ENCODE assay signal across 29 cellular contexts in the genomic region with DNA sequence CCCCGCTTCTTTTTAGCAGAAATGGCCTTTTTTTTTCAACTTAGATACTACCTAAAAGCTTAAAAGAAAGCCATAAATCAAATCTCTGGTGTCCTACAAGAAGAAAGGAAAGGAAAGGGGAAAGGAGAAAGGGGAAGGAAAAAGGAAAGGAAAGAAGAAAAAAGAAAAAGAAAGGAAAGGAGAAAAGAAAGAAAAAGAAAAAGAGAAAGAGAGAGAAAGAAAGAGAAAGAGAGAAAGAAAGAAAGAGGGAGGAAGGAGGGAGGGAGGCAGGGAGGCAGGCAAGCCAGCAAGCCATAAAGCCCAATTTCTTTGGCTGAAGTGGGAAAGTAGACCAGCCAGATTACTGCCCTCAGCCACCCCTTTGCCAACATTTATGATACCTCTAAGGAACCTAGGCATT. TPM values are rescaled to one million over a fixed set of nuclear protein-coding genes. Genes with fewer than 3 reads are reported as not detected.
DNase-seq lines count a peak whose midpoint lies in the region; ATAC-seq, FAIRE-seq and TF ChIP-seq lines count a peak whose summit lies in the region.
"Had no signal": no experiment of that assay in that cellular context is flagged by ENCODE, and none has a peak within 500 bp of the region (broad histone marks: within the 10 kb centered on the region; RNA-seq: fewer than 3 reads in every experiment).

No MANE protein-coding gene starts in this region.

- POLR2A ChIA-PET in HEK293 (lab: Yijun Ruan, JAX), result no interaction called here
- POLR2A ChIA-PET in K562 (lab: Yijun Ruan, JAX), result no interaction called here

- TF ChIP-seq POLR2A in K562 (conservative IDR thresholded peaks at IDR 0.05), result no peak

- no peak overlapping the region for H3K9ac ChIP-seq in K562 (ENCODE audit: insufficient read depth in 1 of 2, low read depth in 2 of 2, low read length in 2 of 2)

- H3K27ac ChIP-seq in HEK293 (ENCODE audit: extremely low read depth, low read depth, low read length) (no peak overlapping the region), K562 (ENCODE audit: extremely low read depth, low read depth, low read length) (no peak overlapping the region)
- H3K27ac ChIP-seq: A549, HL-60, Peyer's patch had no signal

- WGBS in K562 (ENCODE audit: insufficient coverage, low coverage, missing lambda C conversion rate), result 71% methylated on average over 1 of the region's 1 CpG

- H3K36me3 Mint-ChIP-seq in activated T-cell treated with anti-CD3 and anti-CD28 coated beads, Interleukin-2, amount 50 U/mL, for 72 hours (ENCODE audit: insufficient read depth in 2 of 2), result peaks cover 27 to 67% of the 10 kb centered on the region in 2 donors
- peaks cover 37% of the 10 kb centered on the region for H3K36me3 Mint-ChIP-seq in neural crest cell (ENCODE audit: low read depth)

- DNase-seq in activated T-cell treated with anti-CD3 and anti-CD28 coated beads, Interleukin-2, amount 50 U/mL, for 72 hours, result no peak
- DNase-seq in activated T-cell treated with anti-CD3 and anti-CD28 coated beads for 4 hours, result no peak
- DNase-seq in K562 (ENCODE audit: extremely low read depth in 1 of 4, low spot score in 3 of 4), result no peak
- no peak for DNase-seq in neural crest cell (ENCODE audit: low read depth, low spot score)
- DNase-seq in activated CD8-positive, alpha-beta memory T cell treated with anti-CD3 and anti-CD28 coated beads, Interleukin-2, amount 50 U/mL, for 48 hours, result no peak
- DNase-seq: AML-193; C1 segment of cervical spinal cord; CD4-positive, alpha-beta memory T cell; DMS79 treated with DMSO at 0.1 percent for 48 hours; GF-D8; HCEC 1CT; NCI-H1048; NCI-H1417; NCI-H1694 treated with DMSO at 0.1 percent for 48 hours; NCI-H2081; NCI-H2171; NCI-H226; NCI-H510A; NCI-H69; OCI-M1; Peyer's patch; SHP77 treated with DMSO at 0.1 percent for 48 hours had no signal

- TF ChIP-seq EP300 in K562 (IDR thresholded peaks at IDR 0.05; ENCODE audit: low read length), result no peak

- TF ChIP-seq CTCF in HEK293 (tag by site-specific recombination; IDR thresholded peaks at IDR 0.05), result no peak
- TF ChIP-seq CTCF in K562 (IDR thresholded peaks at IDR 0.05 in 2 of 3, conservative IDR thresholded peaks at IDR 0.05 in 1 of 3; ENCODE audit: insufficient read depth in 2 of 3, low read depth in 1 of 3, low read length in 3 of 3), result no peak
- TF ChIP-seq CTCF in neural crest cell (conservative IDR thresholded peaks at IDR 0.05), result no peak

- H3K4me1 Mint-ChIP-seq in activated T-cell treated with anti-CD3 and anti-CD28 coated beads, Interleukin-2, amount 50 U/mL, for 72 hours (ENCODE audit: low read depth), result peaks cover 14% of the 10 kb centered on the region
- H3K4me1 Mint-ChIP-seq in neural crest cell, result no peaks in the 10 kb centered on the region

- TF ChIP-seq RAD21 in K562 (CRISPR knock-in tag; conservative IDR thresholded peaks at IDR 0.05 in 1 of 2, IDR thresholded peaks at IDR 0.05 in 1 of 2), result no peak

- CTCF ChIA-PET in HEK293 (lab: Yijun Ruan, JAX) (no interaction called here), K562 (lab: Yijun Ruan, JAX; ENCODE audit: low intra/inter-chr PET ratio) (no interaction called here)

- FAIRE-seq in K562 (lab: Jason Lieb, UNC), result no peak
- FAIRE-seq: GM12891, H1 had no signal

- no peak overlapping the region for H2AFZ ChIP-seq in K562 (ENCODE audit: low read depth, low read length)

- no peaks in the 10 kb centered on the region for H3K79me2 ChIP-seq in K562 (ENCODE audit: control insufficient read depth, insufficient read depth, low read length)

- H3K4me2 ChIP-seq in K562 (ENCODE audit: insufficient read depth, low read length), result no peak overlapping the region
- H3K4me2 ChIP-seq: A549 had no signal

- in situ Hi-C loops in K562 (cut with MboI), result no loop called here

- no peaks in the 10 kb centered on the region for H4K20me1 ChIP-seq in K562 (replicated peaks; ENCODE audit: control insufficient read depth, insufficient read depth, low read length)

- H3K9me1 ChIP-seq in K562 (ENCODE audit: control insufficient read depth, insufficient read depth, low read length), result no peaks in the 10 kb centered on the region

- H3K4me3 Mint-ChIP-seq in activated T-cell treated with anti-CD3 and anti-CD28 coated beads, Interleukin-2, amount 50 U/mL, for 72 hours, result no peak overlapping the region
- H3K4me3 Mint-ChIP-seq in neural crest cell, result no peak overlapping the region
- H3K4me3 Mint-ChIP-seq: CD4-positive, alpha-beta memory T cell; IgD-negative memory B cell had no signal

- H3K36me3 ChIP-seq in HEK293 (ENCODE audit: control insufficient read depth in 2 of 2, insufficient read depth in 1 of 2, low read length in 2 of 2) (peaks cover 50 to 62% of the 10 kb centered on the region in 2 experiments), K562 (ENCODE audit: control insufficient read depth, insufficient read depth, low read length) (peaks cover 42% of the 10 kb centered on the region; the same call in 2 of the 3 replicates)

- H3K27me3 Mint-ChIP-seq in activated T-cell treated with anti-CD3 and anti-CD28 coated beads, Interleukin-2, amount 50 U/mL, for 72 hours (ENCODE audit: low read depth), result no peaks in the 10 kb centered on the region
- H3K27me3 Mint-ChIP-seq in neural crest cell (ENCODE audit: low read depth), result no peaks in the 10 kb centered on the region
- H3K27me3 Mint-ChIP-seq: CD4-positive, alpha-beta memory T cell; IgD-negative memory B cell had no signal

- ATAC-seq in activated T-cell treated with anti-CD3 and anti-CD28 coated beads, Interleukin-2, amount 50 U/mL, for 72 hours (replicated peaks in 1 of 2), result no peak
- ATAC-seq in K562, result no peak
- no peak for ATAC-seq in HG03457 (IDR thresholded peaks at IDR 0.05; ENCODE audit: unreplicated experiment)
- ATAC-seq: A549 had no signal

- H3K9me3 Mint-ChIP-seq in activated T-cell treated with anti-CD3 and anti-CD28 coated beads, Interleukin-2, amount 50 U/mL, for 72 hours, result peaks cover 7 to 9% of the 10 kb centered on the region in 2 donors
- peaks cover 6% of the 10 kb centered on the region for H3K9me3 Mint-ChIP-seq in neural crest cell

- no peaks in the 10 kb centered on the region for H3K27me3 ChIP-seq in K562 (ENCODE audit: control insufficient read depth in 2 of 2, insufficient read depth in 2 of 2, low read length in 2 of 2)
- H3K27me3 ChIP-seq: Peyer's patch had no signal

- peak overlapping the region; percentile 51 for H3K27ac Mint-ChIP-seq in activated T-cell treated with anti-CD3 and anti-CD28 coated beads, Interleukin-2, amount 50 U/mL, for 72 hours
- H3K27ac Mint-ChIP-seq in neural crest cell (ENCODE audit: unreplicated experiment), result peak overlapping the region; percentile 36
- H3K27ac Mint-ChIP-seq: IgD-negative memory B cell had no signal

- no TSS peak for BruUV-seq in K562 (replicated peaks; lab: Mats Ljungman, UMichigan)

- H3K4me3 ChIP-seq in HEK293 (ENCODE audit: low read depth, low read length) (no peak overlapping the region), K562 (no peak overlapping the region)
- H3K4me3 ChIP-seq: A549, Peyer's patch had no signal

- intact Hi-C loops in K562 (cut with micrococcal nuclease), result no loop called here

- H3K4me1 ChIP-seq in HEK293 (ENCODE audit: control insufficient read depth, insufficient read depth, low read length), result no peaks in the 10 kb centered on the region
- no peaks in the 10 kb centered on the region for H3K4me1 ChIP-seq in K562 (replicated peaks in 1 of 2; ENCODE audit: control insufficient read depth in 2 of 2, insufficient read depth in 2 of 2, low read length in 2 of 2)
- H3K4me1 ChIP-seq: A549, Peyer's patch had no signal

- H3K9me3 ChIP-seq in HEK293 (ENCODE audit: control insufficient read depth, insufficient read depth, low read depth, low read length) (no peaks in the 10 kb centered on the region), K562 (replicated peaks; ENCODE audit: control insufficient read depth, insufficient read depth, low read depth, low read length) (no peaks in the 10 kb centered on the region)
- H3K9me3 ChIP-seq: A549, Peyer's patch had no signal

TF ChIP-seq in HEK293, 187 proteins besides CTCF, POLR2A, EP300 and RAD21 (continues in another document):
- TF ChIP-seq ZNF510 (tag by site-specific recombination; IDR thresholded peaks at IDR 0.05; ENCODE audit: insufficient replicate concordance) (no peak), ZBTB8A (tag by site-specific recombination; IDR thresholded peaks at IDR 0.05) (no peak)

TF ChIP-seq in K562, 482 proteins besides CTCF, POLR2A, EP300 and RAD21 (continues in another document):
- TF ChIP-seq MEF2A (IDR thresholded peaks at IDR 0.05; ENCODE audit: control insufficient read depth, low read depth, low read length), result no peak

RNA-seq across cellular contexts. Expression of a gene that starts 32.5 kb away (rescaled TPM):
- total RNA-seq in activated T-cell treated with anti-CD3 and anti-CD28 coated beads, Interleukin-2, amount 50 U/mL, for 72 hours, result 1 to 10 TPM; 2.6 to 3.3 TPM
- 1.0 TPM in 1 of 2 replicates, not detected in the other for total RNA-seq in K562 (2011; cell fraction: chromatin; rRNA removed; ENCODE audit: low replicate concordance)
- total RNA-seq in K562 (2011; cell fraction: nucleolus; rRNA removed), result not detected in 2 replicates
- not detected in 2 replicates for total RNA-seq in K562 (2011; cell fraction: nucleoplasm; rRNA removed)
- total RNA-seq in K562 (2014; rRNA removed) (not detected in 2 replicates), K562 (2014; rRNA removed; fragmentation: Illumina TruSeq; extraction: Trizol) (0.22 TPM in 1 of 2 replicates, not detected in the other), K562 (2015; rRNA removed; fragmentation: Illumina TruSeq; extraction: Trizol) (not detected in 2 replicates), K562 (2021) (0.33 and 0.38 TPM in 2 replicates), neural crest cell (0.27 and 0.30 TPM in 2 replicates)
- polyA plus RNA-seq in K562 (2011; rRNA removed) (0.09 TPM in 1 of 2 replicates, not detected in the other), K562 (2014; fragmentation: Illumina TruSeq; extraction: Trizol) (0.09 TPM in 1 of 2 replicates, not detected in the other), K562 (2014; fragmentation: Nextera tagmentation; extraction: Ambion mirVana) (under 1 TPM in 1 of 2 experiments, not detected in 1; 0.06 TPM), K562 (2014; rRNA removed) (0.30 TPM in 1 of 2 replicates, not detected in the other)
- polyA plus RNA-seq in K562 (2011; cell fraction: cytosol; rRNA removed), result 0.04 TPM in 1 of 2 replicates, not detected in the other
- polyA plus RNA-seq in K562 (2011; cell fraction: nucleus; rRNA removed), result 0.28 TPM in 1 of 2 replicates, not detected in the other
- polyA plus RNA-seq in K562 (2012), result 0.29 and 2.7 TPM in 2 replicates
- 1.9 TPM in 1 of 2 replicates, not detected in the other for polyA minus RNA-seq in K562 (2011; rRNA and poly(A)+ RNA removed)
- polyA minus RNA-seq in K562 (2011; cell fraction: cytosol; rRNA and poly(A)+ RNA removed), result not detected in 2 replicates
- 0.44 TPM in 1 of 2 replicates, not detected in the other for polyA minus RNA-seq in K562 (2011; cell fraction: nucleus; rRNA and poly(A)+ RNA removed)
- total RNA-seq: H1 had no signal
- polyA plus RNA-seq: IgD-negative memory B cell had no signal
